Comparison of ENCODE assay signal across 1 cellular context in the genomic region with DNA sequence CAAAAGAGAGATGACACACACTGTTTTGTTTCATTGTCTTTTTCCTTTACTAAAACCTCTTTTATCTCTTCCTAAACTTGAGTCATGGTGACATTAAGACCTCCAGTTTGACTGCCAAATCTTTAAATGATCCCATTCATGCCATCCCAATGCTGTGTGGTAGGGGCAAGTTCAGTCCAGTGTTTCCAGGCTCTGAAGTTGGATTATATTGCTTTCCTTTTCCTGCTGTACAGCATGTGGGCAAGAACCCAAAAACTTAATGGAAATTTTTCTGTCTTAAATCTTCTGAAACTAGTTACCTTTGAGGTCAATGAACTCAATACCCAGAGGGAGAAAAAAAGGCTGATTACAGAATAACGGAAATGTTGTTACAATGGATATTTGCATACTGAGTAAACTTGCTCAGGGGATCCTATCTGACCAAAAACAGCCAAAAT.
TF ChIP-seq lines count a peak whose summit lies in the region.

No MANE protein-coding gene starts in this region.

TF ChIP-seq in GM12878, 131 proteins besides CTCF, POLR2A, EP300 and RAD21:
- TF ChIP-seq MTA3 (IDR thresholded peaks at IDR 0.05; ENCODE audit: borderline replicate concordance, low read length) = no peak
- TF ChIP-seq, protein P1, sequence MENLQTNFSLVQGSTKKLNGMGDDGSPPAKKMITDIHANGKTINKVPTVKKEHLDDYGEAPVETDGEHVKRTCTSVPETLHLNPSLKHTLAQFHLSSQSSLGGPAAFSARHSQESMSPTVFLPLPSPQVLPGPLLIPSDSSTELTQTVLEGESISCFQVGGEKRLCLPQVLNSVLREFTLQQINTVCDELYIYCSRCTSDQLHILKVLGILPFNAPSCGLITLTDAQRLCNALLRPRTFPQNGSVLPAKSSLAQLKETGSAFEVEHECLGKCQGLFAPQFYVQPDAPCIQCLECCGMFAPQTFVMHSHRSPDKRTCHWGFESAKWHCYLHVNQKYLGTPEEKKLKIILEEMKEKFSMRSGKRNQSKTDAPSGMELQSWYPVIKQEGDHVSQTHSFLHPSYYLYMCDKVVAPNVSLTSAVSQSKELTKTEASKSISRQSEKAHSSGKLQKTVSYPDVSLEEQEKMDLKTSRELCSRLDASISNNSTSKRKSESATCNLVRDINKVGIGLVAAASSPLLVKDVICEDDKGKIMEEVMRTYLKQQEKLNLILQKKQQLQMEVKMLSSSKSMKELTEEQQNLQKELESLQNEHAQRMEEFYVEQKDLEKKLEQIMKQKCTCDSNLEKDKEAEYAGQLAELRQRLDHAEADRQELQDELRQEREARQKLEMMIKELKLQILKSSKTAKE (IDR thresholded peaks at IDR 0.05; ENCODE audit: low read depth, poor library complexity, severe bottlenecking) = no peak
- no peak for TF ChIP-seq CHD1 (IDR thresholded peaks at IDR 0.05; ENCODE audit: low read depth, low read length)
- no peak for TF ChIP-seq SPI1 (IDR thresholded peaks at IDR 0.05; ENCODE audit: borderline replicate concordance, insufficient read depth, low read depth, low read length)
- TF ChIP-seq, protein P2, sequence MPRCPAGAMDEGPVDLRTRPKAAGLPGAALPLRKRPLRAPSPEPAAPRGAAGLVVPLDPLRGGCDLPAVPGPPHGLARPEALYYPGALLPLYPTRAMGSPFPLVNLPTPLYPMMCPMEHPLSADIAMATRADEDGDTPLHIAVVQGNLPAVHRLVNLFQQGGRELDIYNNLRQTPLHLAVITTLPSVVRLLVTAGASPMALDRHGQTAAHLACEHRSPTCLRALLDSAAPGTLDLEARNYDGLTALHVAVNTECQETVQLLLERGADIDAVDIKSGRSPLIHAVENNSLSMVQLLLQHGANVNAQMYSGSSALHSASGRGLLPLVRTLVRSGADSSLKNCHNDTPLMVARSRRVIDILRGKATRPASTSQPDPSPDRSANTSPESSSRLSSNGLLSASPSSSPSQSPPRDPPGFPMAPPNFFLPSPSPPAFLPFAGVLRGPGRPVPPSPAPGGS (IDR thresholded peaks at IDR 0.05; ENCODE audit: borderline replicate concordance, insufficient read depth, low read depth, low read length, poor library complexity, severe bottlenecking) = no peak
